Comparison of ENCODE assay signal across 38 cellular contexts in genomic region chr14:100601064-100601463, GRCh38. TPM values are rescaled to one million over a fixed set of nuclear protein-coding genes. Genes with fewer than 3 reads are reported as not detected.
"Had no signal": no experiment of that assay in that cellular context is flagged by ENCODE, and none has a peak within 500 bp of the region (broad histone marks: within the 10 kb centered on the region; RNA-seq: fewer than 3 reads in every experiment).

No MANE protein-coding gene starts in this region.

- H3K4me1 Mint-ChIP-seq: activated naive CD4-positive, alpha-beta T cell treated with anti-CD3 and anti-CD28 coated beads, Interleukin-2, amount 10 ng/mL, durations not matched to agents 7 days and 5 days; activated naive CD4-positive, alpha-beta T cell treated with anti-CD3 and anti-CD28 coated beads, Interleukin-2, amount 50 U/mL, for 24 hours; activated naive CD8-positive, alpha-beta T cell treated with anti-CD3 and anti-CD28 coated beads for 36 hours; activated naive CD8-positive, alpha-beta T cell treated with anti-CD3 and anti-CD28 coated beads, Interleukin-2, amount 10 ng/mL, durations not matched to agents 7 days and 5 days; activated naive CD8-positive, alpha-beta T cell treated with anti-CD3 and anti-CD28 coated beads, Interleukin-2, amount 50 U/mL, for 24 hours; activated T-helper 17 cell treated with anti-CD3 and anti-CD28 coated beads, Interleukin-2, amount 50 U/mL, for 72 hours; central memory CD8-positive, alpha-beta T cell had no signal

- H3K4me3 Mint-ChIP-seq: activated naive CD4-positive, alpha-beta T cell treated with anti-CD3 and anti-CD28 coated beads for 36 hours; activated naive CD4-positive, alpha-beta T cell treated with anti-CD3 and anti-CD28 coated beads, Interleukin-2, amount 10 ng/mL, durations not matched to agents 7 days and 5 days; activated naive CD4-positive, alpha-beta T cell treated with anti-CD3 and anti-CD28 coated beads, Interleukin-2, amount 50 U/mL, for 24 hours; activated naive CD8-positive, alpha-beta T cell; activated naive CD8-positive, alpha-beta T cell treated with anti-CD3 and anti-CD28 coated beads for 36 hours; activated naive CD8-positive, alpha-beta T cell treated with anti-CD3 and anti-CD28 coated beads, Interleukin-2, amount 10 ng/mL, durations not matched to agents 7 days and 5 days; activated naive CD8-positive, alpha-beta T cell treated with anti-CD3 and anti-CD28 coated beads, Interleukin-2, amount 50 U/mL, for 24 hours; activated T-cell treated with anti-CD3 and anti-CD28 coated beads, Interleukin-2, amount 50 U/mL, for 24 hours; activated T-cell treated with anti-CD3 and anti-CD28 coated beads, Interleukin-2, amount 50 U/mL, for 4 hours; activated T-cell treated with anti-CD3 and anti-CD28 coated beads, Interleukin-2, amount 50 U/mL, for 72 hours; activated T-helper 1 cell treated with anti-CD3 and anti-CD28 coated beads, Interleukin-12 subunit alpha, Interleukin-12 subunit beta, Interleukin-2, Interleukin-4 antibody, amounts not matched to agents 30 ng/mL and 10 ng/mL and 1 ng/mL, durations not matched to agents 14 hours and 24 hours and 36 hours; activated T-helper 17 cell treated with anti-CD3 and anti-CD28 coated beads, Interleukin-2, amount 50 U/mL, for 72 hours; brain; central memory CD8-positive, alpha-beta T cell had no signal

- H3K4me1 ChIP-seq: adrenal gland, ascending aorta, body of pancreas, breast epithelium had no signal

- H3K4me3 ChIP-seq: adrenal gland, ascending aorta, body of pancreas, breast epithelium, cardiac muscle cell had no signal

- H3K9me3 ChIP-seq: adrenal gland had no signal

- H3K27ac ChIP-seq: adrenal gland, ascending aorta, body of pancreas, brain microvascular endothelial cell, breast epithelium, cardiac muscle cell had no signal

- DNase-seq: activated effector memory CD4-positive, alpha-beta T cell treated with anti-CD3 and anti-CD28 coated beads, Interleukin-2, amount 50 U/mL, for 16 hours; activated effector memory CD4-positive, alpha-beta T cell treated with Interleukin-2 at 50 U/mL for 16 hours; activated gamma-delta T cell; activated gamma-delta T cell treated with Interleukin-2 at 50 U/mL for 16 hours; activated naive CD4-positive, alpha-beta T cell; activated naive CD4-positive, alpha-beta T cell treated with anti-CD3 and anti-CD28 coated beads for 36 hours; activated naive CD4-positive, alpha-beta T cell treated with anti-CD3 and anti-CD28 coated beads, Interleukin-2, amount 10 ng/mL, durations not matched to agents 7 days and 5 days; activated naive CD4-positive, alpha-beta T cell treated with anti-CD3 and anti-CD28 coated beads, Interleukin-2, amount 50 U/mL, for 16 hours; activated naive CD4-positive, alpha-beta T cell treated with Interleukin-2 at 50 U/mL for 16 hours; activated naive CD8-positive, alpha-beta T cell treated with anti-CD3 and anti-CD28 coated beads for 36 hours; activated naive CD8-positive, alpha-beta T cell treated with anti-CD3 and anti-CD28 coated beads, Interleukin-2, amount 10 ng/mL, durations not matched to agents 7 days and 5 days; activated naive CD8-positive, alpha-beta T cell treated with anti-CD3 and anti-CD28 coated beads, Interleukin-2, amount 50 U/mL, for 24 hours; activated T-cell treated with anti-CD3 and anti-CD28 coated beads for 4 hours; activated T-cell treated with anti-CD3 and anti-CD28 coated beads, Interleukin-2, amount 50 U/mL, for 1 hour; activated T-cell treated with anti-CD3 and anti-CD28 coated beads, Interleukin-2, amount 50 U/mL, for 24 hours; activated T-cell treated with anti-CD3 and anti-CD28 coated beads, Interleukin-2, amount 50 U/mL, for 4 hours; activated T-cell treated with anti-CD3 and anti-CD28 coated beads, Interleukin-2, amount 50 U/mL, for 48 hours; activated T-cell treated with anti-CD3 and anti-CD28 coated beads, Interleukin-2, amount 50 U/mL, for 72 hours; adrenal gland; amniotic stem cell; amygdala; anterior cingulate cortex; body of pancreas; brain microvascular endothelial cell; caudate nucleus; central memory CD4-positive, alpha-beta T cell; cerebellar nuclear complex had no signal

- H3K27me3 Mint-ChIP-seq: activated naive CD8-positive, alpha-beta T cell; activated naive CD8-positive, alpha-beta T cell treated with anti-CD3 and anti-CD28 coated beads for 36 hours had no signal

- H3K36me3 ChIP-seq: adrenal gland, ascending aorta, brain microvascular endothelial cell, breast epithelium, cardiac muscle cell had no signal

- H3K27me3 ChIP-seq: adrenal gland, ascending aorta, body of pancreas, breast epithelium had no signal

- H3K27ac Mint-ChIP-seq: activated naive CD4-positive, alpha-beta T cell treated with anti-CD3 and anti-CD28 coated beads for 36 hours; activated naive CD4-positive, alpha-beta T cell treated with anti-CD3 and anti-CD28 coated beads, Interleukin-2, amount 10 ng/mL, durations not matched to agents 7 days and 5 days; activated naive CD4-positive, alpha-beta T cell treated with anti-CD3 and anti-CD28 coated beads, Interleukin-2, amount 50 U/mL, for 24 hours; activated naive CD4-positive, alpha-beta T cell treated with anti-CD3 and anti-CD28 coated beads, Interleukin-2, amount 50 U/mL, for 72 hours; activated naive CD8-positive, alpha-beta T cell; activated naive CD8-positive, alpha-beta T cell treated with anti-CD3 and anti-CD28 coated beads for 36 hours; activated naive CD8-positive, alpha-beta T cell treated with anti-CD3 and anti-CD28 coated beads, Interleukin-2, amount 10 ng/mL, durations not matched to agents 7 days and 5 days; activated naive CD8-positive, alpha-beta T cell treated with anti-CD3 and anti-CD28 coated beads, Interleukin-2, amount 50 U/mL, for 24 hours; activated T-cell treated with anti-CD3 and anti-CD28 coated beads, Interleukin-2, amount 50 U/mL, for 24 hours; activated T-cell treated with anti-CD3 and anti-CD28 coated beads, Interleukin-2, amount 50 U/mL, for 72 hours; activated T-helper 1 cell treated with anti-CD3 and anti-CD28 coated beads, Interleukin-12 subunit alpha, Interleukin-12 subunit beta, Interleukin-2, Interleukin-4 antibody, amounts not matched to agents 30 ng/mL and 10 ng/mL and 1 ng/mL, durations not matched to agents 14 hours and 24 hours and 36 hours; activated T-helper 17 cell treated with anti-CD3 and anti-CD28 coated beads, Interleukin-2, amount 50 U/mL, for 72 hours; activated T-helper 2 cell treated with anti-CD3 and anti-CD28 coated beads, Interferon-gamma antibody, Interleukin-2, Interleukin-4, amounts not matched to agents 10 μg/mL and 5 μg/mL and 100 μg/mL, durations not matched to agents 14 hours and 24 hours and 36 hours had no signal

- ATAC-seq: activated naive CD4-positive, alpha-beta T cell treated with anti-CD3 and anti-CD28 coated beads, Interleukin-2, amount 50 U/mL, for 72 hours; activated naive CD8-positive, alpha-beta T cell treated with anti-CD3 and anti-CD28 coated beads, Interleukin-2, amount 50 U/mL, for 24 hours; activated T-cell treated with anti-CD3 and anti-CD28 coated beads, Interleukin-2, amount 50 U/mL, for 4 hours; activated T-cell treated with anti-CD3 and anti-CD28 coated beads, Interleukin-2, amount 50 U/mL, for 72 hours; activated T-helper 17 cell treated with anti-CD3 and anti-CD28 coated beads, Interleukin-2, amount 50 U/mL, for 72 hours; body of pancreas had no signal

RNA-seq across cellular contexts. Expression of gene BEGAIN, which starts 13.8 kb away (rescaled TPM):
- total RNA-seq: cardiac muscle cell had no signal
